In genomic region chr9:71901695-71902094, GRCh38 we compare ENCODE assay signal across 1 cellular context.
TF ChIP-seq lines count a peak whose summit lies in the region.

No MANE protein-coding gene starts in this region.

TF ChIP-seq in WTC11, 78 proteins besides CTCF, POLR2A, EP300 and RAD21 (continued from another document):
- TF ChIP-seq PREB (CRISPR knock-in tag; IDR thresholded peaks at IDR 0.05; ENCODE audit: borderline replicate concordance) (no peak), ZBTB21 (CRISPR knock-in tag; IDR thresholded peaks at IDR 0.05; ENCODE audit: borderline replicate concordance) (no peak), SP1 (CRISPR knock-in tag; conservative IDR thresholded peaks at IDR 0.05) (no peak)
- TF ChIP-seq, protein P1, sequence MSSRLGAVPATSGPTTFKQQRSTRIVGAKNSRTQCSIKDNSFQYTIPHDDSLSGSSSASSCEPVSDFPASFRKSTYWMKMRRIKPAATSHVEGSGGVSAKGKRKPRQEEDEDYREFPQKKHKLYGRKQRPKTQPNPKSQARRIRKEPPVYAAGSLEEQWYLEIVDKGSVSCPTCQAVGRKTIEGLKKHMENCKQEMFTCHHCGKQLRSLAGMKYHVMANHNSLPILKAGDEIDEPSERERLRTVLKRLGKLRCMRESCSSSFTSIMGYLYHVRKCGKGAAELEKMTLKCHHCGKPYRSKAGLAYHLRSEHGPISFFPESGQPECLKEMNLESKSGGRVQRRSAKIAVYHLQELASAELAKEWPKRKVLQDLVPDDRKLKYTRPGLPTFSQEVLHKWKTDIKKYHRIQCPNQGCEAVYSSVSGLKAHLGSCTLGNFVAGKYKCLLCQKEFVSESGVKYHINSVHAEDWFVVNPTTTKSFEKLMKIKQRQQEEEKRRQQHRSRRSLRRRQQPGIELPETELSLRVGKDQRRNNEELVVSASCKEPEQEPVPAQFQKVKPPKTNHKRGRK (CRISPR knock-in tag; IDR thresholded peaks at IDR 0.05; ENCODE audit: borderline replicate concordance) = no peak
- TF ChIP-seq, protein P2, sequence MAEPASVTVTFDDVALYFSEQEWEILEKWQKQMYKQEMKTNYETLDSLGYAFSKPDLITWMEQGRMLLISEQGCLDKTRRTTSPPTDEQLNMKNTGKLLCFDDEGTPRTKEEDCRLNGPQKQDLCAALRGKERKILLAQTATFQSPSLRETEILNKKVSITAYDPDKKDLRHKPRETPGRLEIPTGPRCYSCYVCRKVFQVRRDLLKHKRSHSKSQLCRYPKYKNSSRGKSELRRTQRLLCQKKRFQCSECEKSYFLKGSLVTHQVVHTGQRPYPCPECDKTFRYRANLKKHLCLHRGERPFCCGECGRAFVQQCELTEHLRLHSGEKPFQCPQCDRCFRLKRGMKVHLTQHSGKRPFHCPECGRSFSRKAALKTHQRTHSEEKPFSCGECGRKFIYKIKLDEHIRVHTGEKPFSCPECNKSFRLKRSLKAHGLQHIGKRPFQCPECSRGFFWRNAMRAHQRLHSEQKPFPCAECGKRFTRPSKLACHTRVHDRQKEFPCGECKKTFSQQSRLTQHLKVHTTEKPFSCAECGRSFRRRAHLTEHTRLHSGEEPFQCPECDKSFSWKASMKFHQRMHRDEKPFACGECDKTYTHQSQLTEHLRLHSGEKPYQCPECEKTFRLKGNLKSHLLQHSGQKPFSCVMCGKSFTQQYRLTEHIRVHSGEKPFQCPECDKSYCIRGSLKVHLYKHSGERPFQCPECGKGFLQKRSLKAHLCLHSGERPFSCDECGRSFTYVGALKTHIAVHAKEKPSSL (CRISPR knock-in tag; conservative IDR thresholded peaks at IDR 0.05) = no peak
